Comparison of ENCODE assay signal across 8 cellular contexts in the genomic region with DNA sequence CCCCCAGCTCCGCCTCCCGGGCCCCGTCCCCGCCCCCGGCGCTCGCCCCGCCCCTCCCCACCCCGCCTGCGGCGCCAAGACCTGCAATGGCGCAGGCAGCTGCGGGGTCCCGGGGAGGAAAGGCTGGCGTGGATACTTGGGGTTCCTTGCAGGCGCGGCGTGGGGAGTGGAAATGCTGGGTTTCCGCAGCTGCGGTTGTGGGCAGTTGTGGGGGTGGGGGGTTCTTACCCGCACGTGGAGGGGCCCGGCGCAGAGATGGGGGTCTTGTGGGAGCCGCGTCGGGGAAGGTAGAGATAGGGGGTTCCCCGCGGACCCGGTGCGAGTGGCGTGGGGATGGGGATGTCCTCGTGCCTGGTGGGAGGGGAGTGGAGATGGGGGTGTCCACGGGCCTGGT. TPM values are rescaled to one million over a fixed set of nuclear protein-coding genes. Genes with fewer than 3 reads are reported as not detected.
A peak's percentile ranks its signal among the peaks of the same experiment; 100 is the strongest.
DNase-seq lines count a peak whose midpoint lies in the region; ATAC-seq and TF ChIP-seq lines count a peak whose summit lies in the region.

No MANE protein-coding gene starts in this region.

- H3K27me3 Mint-ChIP-seq in activated T-cell treated with anti-CD3 and anti-CD28 coated beads, Interleukin-2, amount 50 U/mL, for 4 hours (ENCODE audit: low read depth), result no peaks in the 10 kb centered on the region

- peak; percentile 41 for ATAC-seq in HG03135 (IDR thresholded peaks at IDR 0.05; ENCODE audit: unreplicated experiment)
- peak; percentile 36 to 65 for ATAC-seq in activated T-cell treated with anti-CD3 and anti-CD28 coated beads, Interleukin-2, amount 50 U/mL, for 4 hours

- peaks cover 4% of the 10 kb centered on the region for H3K9me3 Mint-ChIP-seq in activated T-cell treated with anti-CD3 and anti-CD28 coated beads, Interleukin-2, amount 50 U/mL, for 4 hours

- TF ChIP-seq CTCF in right atrium auricular region (IDR thresholded peaks at IDR 0.05) (no peak), spleen (IDR thresholded peaks at IDR 0.05 in 8 of 11, conservative IDR thresholded peaks at IDR 0.05 in 3 of 11) (no peak)

- no peaks in the 10 kb centered on the region for H3K36me3 ChIP-seq in right atrium auricular region
- H3K36me3 ChIP-seq in spleen, result no peaks in the 10 kb centered on the region

- H3K27me3 ChIP-seq in right atrium auricular region, result no peaks in the 10 kb centered on the region
- H3K27me3 ChIP-seq in spleen (replicated peaks in 1 of 7), result no peaks in the 10 kb centered on the region

- TF ChIP-seq POLR2A in spleen (IDR thresholded peaks at IDR 0.05), result peak in 1 of 3 donors; percentile 39

- DNase-seq in activated CD4-positive, CD25-positive, alpha-beta regulatory T cell treated with anti-CD3 and anti-CD28 coated beads, Interleukin-2, amount 50 U/mL, for 16 hours (ENCODE audit: low read depth, low spot score), result peak; percentile 58
- DNase-seq in activated CD4-positive, CD25-positive, alpha-beta regulatory T cell (lab: John Stamatoyannopoulos, UW), result no peak
- DNase-seq in activated T-cell treated with anti-CD3 and anti-CD28 coated beads, Interleukin-2, amount 50 U/mL, for 4 hours, result peak; percentile 76
- no peak for DNase-seq in right atrium auricular region (ENCODE audit: low spot score)
- DNase-seq in spleen, result peak; percentile 97
- no peak for DNase-seq in midbrain (lab: John Stamatoyannopoulos, UW)
- DNase-seq in stimulated activated CD4-positive, alpha-beta T cell treated with anti-CD3 and anti-CD28 coated beads, Interleukin-4, amount 100 ng/mL, for 4 hours, result no peak

- peaks cover 0 to 18% of the 10 kb centered on the region in 2 donors for H3K4me1 ChIP-seq in right atrium auricular region
- peaks cover 4 to 43% (median 19%) of the 10 kb centered on the region in 6 donors for H3K4me1 ChIP-seq in spleen

- peak overlapping the region; percentile 63 to 79 for H3K4me3 ChIP-seq in right atrium auricular region
- peak overlapping the region; percentile 33 to 98 (median 66) for H3K4me3 ChIP-seq in spleen

- H3K27ac ChIP-seq in right atrium auricular region (peak overlapping the region; percentile 83 to 95), spleen (peak overlapping the region; percentile 77 to 97 (median 93))

- intact Hi-C loops in spleen (cut with DNase I; ENCODE audit: low total_unique reads), result loop anchor here (10.0 kb wide), 1 partner anchor 121 kb away; no protein-coding TSS in a partner anchor

- peaks cover 24% of the 10 kb centered on the region for H3K4me1 Mint-ChIP-seq in activated T-cell treated with anti-CD3 and anti-CD28 coated beads, Interleukin-2, amount 50 U/mL, for 4 hours (ENCODE audit: low read depth)

- peak overlapping the region; percentile 84 for H3K4me3 Mint-ChIP-seq in activated T-cell treated with anti-CD3 and anti-CD28 coated beads, Interleukin-2, amount 50 U/mL, for 4 hours

- H3K36me3 Mint-ChIP-seq in activated T-cell treated with anti-CD3 and anti-CD28 coated beads, Interleukin-2, amount 50 U/mL, for 4 hours (ENCODE audit: insufficient read depth), result peaks cover 11% of the 10 kb centered on the region

- WGBS in spleen, 5 donors, result 0 to 1% (median 0%) methylated on average over 3 to 34 of the region's 34 CpGs

- H3K9me3 ChIP-seq in right atrium auricular region (no peaks in the 10 kb centered on the region), spleen (no peaks in the 10 kb centered on the region)

RNA-seq across cellular contexts. Expression of gene ASMTL, which starts 0.7 kb away (rescaled TPM):
- 10 to 100 TPM; 33.0 to 53.2 (median 36.9) TPM for total RNA-seq in activated T-cell treated with anti-CD3 and anti-CD28 coated beads, Interleukin-2, amount 50 U/mL, for 4 hours
- total RNA-seq in right atrium auricular region, result 10 to 100 TPM; 20.1 to 31.9 TPM
- 10 to 100 TPM; 21.3 to 35.5 (median 27.9) TPM for total RNA-seq in spleen
- 10 to 100 TPM; 25.0 to 28.8 (median 26.6) TPM for polyA plus RNA-seq in spleen

Comparison
In these comparisons a context has a peak if more than half of its experiments do, and no peak if none do; other contexts are left out.
1. DNase-seq: peak in activated CD4-positive, CD25-positive, alpha-beta regulatory T cell treated with anti-CD3 and anti-CD28 coated beads, Interleukin-2, amount 50 U/mL, for 16 hours (single experiment), activated T-cell treated with anti-CD3 and anti-CD28 coated beads, Interleukin-2, amount 50 U/mL, for 4 hours (single experiment) and spleen (single experiment); none in activated CD4-positive, CD25-positive, alpha-beta regulatory T cell (0 of 4), right atrium auricular region (single experiment), midbrain (single experiment) and stimulated activated CD4-positive, alpha-beta T cell treated with anti-CD3 and anti-CD28 coated beads, Interleukin-4, amount 100 ng/mL, for 4 hours (0 of 2).